16 cellular contexts compared by ENCODE assay signal in genomic region chr2:61247204-61247812, GRCh38.
DNase-seq lines count a peak whose midpoint lies in the region; ATAC-seq, FAIRE-seq and TF ChIP-seq lines count a peak whose summit lies in the region.
"Had no signal": no experiment of that assay in that cellular context is flagged by ENCODE, and none has a peak within 500 bp of the region (broad histone marks: within the 10 kb centered on the region; RNA-seq: fewer than 3 reads in every experiment).

No MANE protein-coding gene starts in this region.

- no peaks in the 10 kb centered on the region for H3K27me3 ChIP-seq in bronchial epithelial cell (ENCODE audit: control insufficient read depth, insufficient read depth, low read length)
- H3K27me3 ChIP-seq in WERI-Rb-1 (ENCODE audit: insufficient read depth, low read depth, severe bottlenecking) = no peaks in the 10 kb centered on the region
- H3K27me3 ChIP-seq: stomach had no signal

- TF ChIP-seq CTCF in AG10803 (conservative IDR thresholded peaks at IDR 0.05; ENCODE audit: low read length) (no peak), bronchial epithelial cell (IDR thresholded peaks at IDR 0.05; ENCODE audit: insufficient read depth, low read length, severe bottlenecking) (no peak), GM13976 (IDR thresholded peaks at IDR 0.05; ENCODE audit: borderline replicate concordance, control extremely low read depth, extremely low read depth, insufficient read depth, missing control alignments) (no peak), WERI-Rb-1 (IDR thresholded peaks at IDR 0.05; ENCODE audit: low read depth, low read length) (no peak)

- H3K36me3 ChIP-seq in bronchial epithelial cell (ENCODE audit: control insufficient read depth, insufficient read depth, low read length) (peaks cover 6% of the 10 kb centered on the region), WERI-Rb-1 (peaks cover 67% of the 10 kb centered on the region)

- no peaks in the 10 kb centered on the region for H3K9me3 ChIP-seq in WERI-Rb-1 (ENCODE audit: severe bottlenecking)
- H3K9me3 ChIP-seq: stomach had no signal

- FAIRE-seq in bronchial epithelial cell (lab: Jason Lieb, UNC) = no peak

- no peak overlapping the region for H3K4me3 ChIP-seq in AG10803 (ENCODE audit: low read length)
- no peak overlapping the region for H3K4me3 ChIP-seq in bronchial epithelial cell (ENCODE audit: low read depth, low read length)
- H3K4me3 ChIP-seq in WERI-Rb-1 (ENCODE audit: low read depth, low read length) = no peak overlapping the region
- H3K4me3 ChIP-seq: PC-9, stomach had no signal

- in situ Hi-C loops in GM13976 (cut with MboI; ENCODE audit: low sequenced_read_pairs, unreplicated experiment) = no loop called here

- no peak overlapping the region for H3K27ac ChIP-seq in WERI-Rb-1
- H3K27ac ChIP-seq: HL-60, PC-9, stomach had no signal

- DNase-seq in AG10803 (ENCODE audit: low read depth) (peak; percentile 98), HS-5 (ENCODE audit: low read depth) (peak; percentile 61), bronchial epithelial cell (ENCODE audit: low read depth) (peak; percentile 7), kidney tubule cell (ENCODE audit: low spot score) (peak; percentile 38), KG1 (lab: John Stamatoyannopoulos, UW) (no peak), GM13976 (ENCODE audit: low spot score) (no peak), WERI-Rb-1 (no peak)
- DNase-seq: anterior cingulate cortex; NCI-H1048; NCI-H446 treated with DMSO at 0.1 percent for 48 hours; PC-9; retina; stimulated activated CD4-positive, alpha-beta T cell treated with anti-CD3 and anti-CD28 coated beads, Interleukin-4, amount 100 ng/mL, for 4 hours; stomach had no signal

- ATAC-seq in GM21528 (IDR thresholded peaks at IDR 0.05; ENCODE audit: low FRiP score, unreplicated experiment) = no peak

Comparison
In these comparisons a context has a peak if more than half of its experiments do, and no peak if none do; other contexts are left out.
1. DNase-seq: peak in AG10803 (single experiment), HS-5 (single experiment), bronchial epithelial cell (single experiment) and kidney tubule cell (single experiment); none in KG1 (single experiment), GM13976 (single experiment) and WERI-Rb-1 (single experiment).